8 cellular contexts compared by ENCODE assay signal in the genomic region with DNA sequence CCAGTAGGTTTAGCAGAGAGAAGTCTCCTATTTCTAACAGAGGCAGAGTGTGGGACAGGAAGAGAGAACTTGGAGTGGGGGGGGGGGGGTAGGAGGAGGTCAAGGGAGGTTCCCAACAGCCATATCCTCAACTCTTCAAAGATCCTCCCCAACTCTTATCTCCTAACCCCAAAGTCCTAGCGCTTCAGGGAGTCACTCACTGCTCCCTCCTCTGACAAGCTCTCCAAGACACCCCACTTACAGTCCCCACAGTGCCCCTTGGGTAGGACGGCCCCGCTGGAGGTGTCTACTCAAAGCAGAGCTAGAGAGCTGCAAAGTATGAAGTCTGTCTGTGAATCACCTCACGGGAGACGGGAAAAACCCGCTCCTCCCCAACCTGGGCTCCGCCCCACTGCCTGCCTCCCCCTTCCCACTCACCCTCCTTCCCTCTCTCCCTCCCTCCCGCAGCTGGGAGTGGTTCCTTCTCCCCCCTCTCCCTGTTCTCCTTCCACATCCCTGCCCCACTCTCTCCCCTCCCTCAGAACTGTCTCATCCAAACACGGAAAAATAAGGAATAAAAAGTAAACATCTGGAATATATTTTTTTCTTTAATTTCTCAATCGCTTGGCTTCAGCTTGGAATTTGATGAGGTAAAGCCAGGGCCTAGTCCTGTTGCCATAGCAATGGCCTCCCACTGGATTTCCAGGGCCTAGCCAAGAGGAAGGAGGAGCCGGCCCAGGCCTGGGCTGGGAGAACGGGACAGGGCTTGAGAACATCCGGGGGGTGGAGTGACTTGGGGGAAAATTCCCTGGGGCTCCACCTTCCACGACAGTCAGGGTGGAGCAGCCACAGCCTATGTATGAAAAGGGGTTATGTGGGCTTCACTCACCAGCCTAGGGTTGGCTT. TPM values are rescaled to one million over a fixed set of nuclear protein-coding genes. Genes with fewer than 3 reads are reported as not detected.
DNase-seq lines count a peak whose midpoint lies in the region; ATAC-seq and TF ChIP-seq lines count a peak whose summit lies in the region.

No MANE protein-coding gene starts in this region.

- intact Hi-C loops in Calu3 (cut with micrococcal nuclease; ENCODE audit: unreplicated experiment) = no loop called here

- H3K4me1 ChIP-seq in foreskin keratinocyte (peaks cover 24% of the 10 kb centered on the region), neural progenitor cell (peaks cover 38% of the 10 kb centered on the region)

- H3F3A ChIP-seq in neural progenitor cell (ENCODE audit: low read depth) = peaks cover 44% of the 10 kb centered on the region

- H3K27ac ChIP-seq in foreskin keratinocyte (peak overlapping the region; percentile 94), neural progenitor cell (no peak overlapping the region)

- no peaks in the 10 kb centered on the region for H3K27me3 ChIP-seq in foreskin keratinocyte
- no peaks in the 10 kb centered on the region for H3K27me3 ChIP-seq in neural progenitor cell

- H3K27ac Mint-ChIP-seq in Calu3 (ENCODE audit: unreplicated experiment) (peak overlapping the region; percentile 98), neural progenitor cell (peak overlapping the region; percentile 79)
- peak overlapping the region; percentile 52 for H3K27ac Mint-ChIP-seq in activated T-cell treated with anti-CD3 and anti-CD28 coated beads, Interleukin-2, amount 50 U/mL, for 72 hours

- H3K27me3 Mint-ChIP-seq in Calu3 (ENCODE audit: unreplicated experiment) (no peaks in the 10 kb centered on the region), neural progenitor cell (ENCODE audit: insufficient read depth, low read depth) (peaks cover 12% of the 10 kb centered on the region)
- H3K27me3 Mint-ChIP-seq in activated T-cell treated with anti-CD3 and anti-CD28 coated beads, Interleukin-2, amount 50 U/mL, for 72 hours (ENCODE audit: low read depth) = no peaks in the 10 kb centered on the region

- peak overlapping the region; percentile 86 for H3K4me3 Mint-ChIP-seq in Calu3 (ENCODE audit: low read depth, unreplicated experiment)
- peak overlapping the region in 1 of 2 donors; percentile 91 for H3K4me3 Mint-ChIP-seq in activated T-cell treated with anti-CD3 and anti-CD28 coated beads, Interleukin-2, amount 50 U/mL, for 72 hours
- peak overlapping the region; percentile 96 for H3K4me3 Mint-ChIP-seq in neural progenitor cell

- no peak for ATAC-seq in activated T-cell treated with anti-CD3 and anti-CD28 coated beads, Interleukin-2, amount 50 U/mL, for 72 hours (replicated peaks in 1 of 2)
- ATAC-seq in foreskin keratinocyte = peak; percentile 81
- ATAC-seq in GM19463 (IDR thresholded peaks at IDR 0.05; ENCODE audit: unreplicated experiment) = no peak

- H3K36me3 Mint-ChIP-seq in Calu3 (ENCODE audit: insufficient read depth, unreplicated experiment) (peaks cover 70% of the 10 kb centered on the region), neural progenitor cell (peaks cover 27% of the 10 kb centered on the region)
- peaks cover 3 to 14% of the 10 kb centered on the region in 2 donors for H3K36me3 Mint-ChIP-seq in activated T-cell treated with anti-CD3 and anti-CD28 coated beads, Interleukin-2, amount 50 U/mL, for 72 hours (ENCODE audit: insufficient read depth in 2 of 2)

- no peak for TF ChIP-seq CTCF in Calu3 (IDR thresholded peaks at IDR 0.05; ENCODE audit: unreplicated experiment)
- no peak for TF ChIP-seq CTCF in foreskin keratinocyte (conservative IDR thresholded peaks at IDR 0.05)
- TF ChIP-seq CTCF in neural progenitor cell (IDR thresholded peaks at IDR 0.05) = no peak

- peaks cover 54% of the 10 kb centered on the region for H3K4me1 Mint-ChIP-seq in Calu3 (ENCODE audit: low read depth, unreplicated experiment)
- H3K4me1 Mint-ChIP-seq in activated T-cell treated with anti-CD3 and anti-CD28 coated beads, Interleukin-2, amount 50 U/mL, for 72 hours (ENCODE audit: low read depth) = peaks cover 40% of the 10 kb centered on the region
- H3K4me1 Mint-ChIP-seq in neural progenitor cell = peaks cover 53% of the 10 kb centered on the region

- H3K79me2 ChIP-seq in neural progenitor cell (ENCODE audit: low read depth) = peaks cover 58% of the 10 kb centered on the region

- peak overlapping the region; percentile 93 for H3K4me3 ChIP-seq in neural progenitor cell

- peaks cover 4% of the 10 kb centered on the region for H3K36me3 ChIP-seq in neural progenitor cell

- peak overlapping the region; percentile 94 for H3K4me2 ChIP-seq in neural progenitor cell

- CTCF ChIA-PET in Calu3 (lab: Charles Lee) = interaction anchor here (0.6 to 3.0 kb wide), 6 partner anchors 10 to 1855 kb away, joined by 3 to 17 read pairs (median 5); partner anchors contain the start of gene SLC43A1

- no peak overlapping the region for H3K9ac ChIP-seq in neural progenitor cell

- H3K9me3 Mint-ChIP-seq in Calu3 (ENCODE audit: low read depth, unreplicated experiment) = no peaks in the 10 kb centered on the region
- H3K9me3 Mint-ChIP-seq in activated T-cell treated with anti-CD3 and anti-CD28 coated beads, Interleukin-2, amount 50 U/mL, for 72 hours = no peaks in the 10 kb centered on the region
- no peaks in the 10 kb centered on the region for H3K9me3 Mint-ChIP-seq in neural progenitor cell

- H3K9me3 ChIP-seq in neural progenitor cell (ENCODE audit: low read depth) = no peaks in the 10 kb centered on the region

- no peak overlapping the region for H2AFZ ChIP-seq in neural progenitor cell (replicated peaks)

- H4K20me1 ChIP-seq in neural progenitor cell (ENCODE audit: low read depth) = peaks cover 56% of the 10 kb centered on the region

- DNase-seq in Calu3 (peak; percentile 83), HuH-7.5 (ENCODE audit: low spot score) (peak; percentile 62), foreskin keratinocyte (peak; percentile 97), neural progenitor cell (ENCODE audit: low spot score) (peak; percentile 88)
- DNase-seq in activated T-cell treated with anti-CD3 and anti-CD28 coated beads, Interleukin-2, amount 50 U/mL, for 72 hours = no peak
- DNase-seq in activated CD4-positive, alpha-beta T cell treated with anti-CD3 and anti-CD28 coated beads, Interleukin-2, amount 50 U/mL, for 1 hour = no peak
- no peak for DNase-seq in activated CD4-positive, alpha-beta T cell treated with anti-CD3 and anti-CD28 coated beads, Interleukin-2, amount 50 U/mL, for 4 hours

- no TSS peak for BruUV-seq in Calu3 (replicated peaks; lab: Mats Ljungman, UMichigan)

RNA-seq across cellular contexts. Expression of gene TNKS1BP1, which starts 2.5 kb away (rescaled TPM):
- total RNA-seq in Calu3 (2022) = 151 TPM in 2 replicates
- 10 to 100 TPM; 16.9 to 23.8 TPM for total RNA-seq in activated T-cell treated with anti-CD3 and anti-CD28 coated beads, Interleukin-2, amount 50 U/mL, for 72 hours
- 136 and 146 TPM in 2 replicates for total RNA-seq in foreskin keratinocyte
- 135 and 154 TPM in 2 replicates for polyA plus RNA-seq in foreskin keratinocyte
- 11.7 and 45.1 TPM in 2 replicates for total RNA-seq in neural progenitor cell (ENCODE audit: low replicate concordance)

RNA-seq across cellular contexts. Expression of gene SSRP1, which starts 13.5 kb away (rescaled TPM):
- total RNA-seq in Calu3 (2022) (134 and 145 TPM in 2 replicates), foreskin keratinocyte (188 and 227 TPM in 2 replicates), neural progenitor cell (ENCODE audit: low replicate concordance) (186 and 222 TPM in 2 replicates)
- total RNA-seq in activated T-cell treated with anti-CD3 and anti-CD28 coated beads, Interleukin-2, amount 50 U/mL, for 72 hours = 100 to 1,000 TPM; 213 to 254 TPM
- polyA plus RNA-seq in foreskin keratinocyte = 133 and 163 TPM in 2 replicates

RNA-seq across cellular contexts. Expression of gene P2RX3, which starts 15.9 kb away (rescaled TPM):
- total RNA-seq in Calu3 (2022) (not detected in 2 replicates), foreskin keratinocyte (not detected in 2 replicates), neural progenitor cell (ENCODE audit: low replicate concordance) (1.5 and 2.4 TPM in 2 replicates)
- not detected for total RNA-seq in activated T-cell treated with anti-CD3 and anti-CD28 coated beads, Interleukin-2, amount 50 U/mL, for 72 hours
- not detected in 2 replicates for polyA plus RNA-seq in foreskin keratinocyte

RNA-seq across cellular contexts. Expression of gene PRG3, which starts 58.7 kb away (rescaled TPM):
- total RNA-seq in Calu3 (2022) (not detected in 2 replicates), foreskin keratinocyte (not detected in 2 replicates), neural progenitor cell (ENCODE audit: low replicate concordance) (not detected in 2 replicates)
- not detected for total RNA-seq in activated T-cell treated with anti-CD3 and anti-CD28 coated beads, Interleukin-2, amount 50 U/mL, for 72 hours
- polyA plus RNA-seq in foreskin keratinocyte = not detected in 2 replicates

Comparison
In these comparisons a context has a peak if more than half of its experiments do, and no peak if none do; other contexts are left out.
1. DNase-seq: peak in Calu3 (single experiment), HuH-7.5 (single experiment), foreskin keratinocyte (2 of 2) and neural progenitor cell (single experiment); none in activated T-cell treated with anti-CD3 and anti-CD28 coated beads, Interleukin-2, amount 50 U/mL, for 72 hours (0 of 2), activated CD4-positive, alpha-beta T cell treated with anti-CD3 and anti-CD28 coated beads, Interleukin-2, amount 50 U/mL, for 1 hour (single experiment) and activated CD4-positive, alpha-beta T cell treated with anti-CD3 and anti-CD28 coated beads, Interleukin-2, amount 50 U/mL, for 4 hours (0 of 2).
2. Peak in every context shown above with its lines, with median percentiles within 50 percentile points of each other: H3K27ac Mint-ChIP-seq.